Comparison of ENCODE assay signal across 1 cellular context in the genomic region with DNA sequence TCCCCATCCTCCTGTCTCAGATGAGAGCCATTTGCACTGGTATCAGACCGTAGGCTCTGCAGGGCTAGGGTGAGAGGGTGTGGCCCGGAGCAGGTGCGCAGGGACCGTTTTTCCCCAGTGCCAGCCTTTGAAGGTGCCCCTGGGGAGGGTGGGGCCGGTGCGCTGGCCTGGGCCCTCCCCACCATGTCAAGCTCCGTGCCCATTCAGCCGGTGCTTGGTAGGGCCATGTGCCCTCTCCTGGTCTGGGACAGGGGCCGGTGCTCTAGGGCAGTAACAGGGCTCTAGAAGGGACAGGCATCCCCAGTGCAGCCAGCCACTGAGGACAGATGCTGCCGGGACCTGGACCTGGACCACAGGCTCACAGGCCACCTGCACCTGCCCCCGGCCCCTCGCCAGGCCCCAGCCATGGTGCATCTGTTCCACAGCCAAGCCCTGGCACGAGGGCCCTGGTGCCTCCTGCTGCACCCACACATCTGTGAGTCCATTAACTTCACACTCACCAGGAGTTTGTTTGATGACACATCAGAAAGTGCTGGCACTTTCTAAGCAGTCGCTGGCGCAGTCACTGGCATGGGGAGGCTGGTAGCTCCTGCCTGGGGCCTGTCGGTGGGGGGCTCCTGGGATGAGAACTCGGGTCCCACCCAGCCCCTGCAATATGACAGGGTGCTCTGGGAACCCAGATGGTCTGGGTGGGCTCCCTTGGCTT.
TF ChIP-seq lines count a peak whose summit lies in the region.

No MANE protein-coding gene starts in this region.

TF ChIP-seq in H1, 55 proteins besides CTCF, POLR2A, EP300 and RAD21 (continued from another document):
- TF ChIP-seq, protein P1, sequence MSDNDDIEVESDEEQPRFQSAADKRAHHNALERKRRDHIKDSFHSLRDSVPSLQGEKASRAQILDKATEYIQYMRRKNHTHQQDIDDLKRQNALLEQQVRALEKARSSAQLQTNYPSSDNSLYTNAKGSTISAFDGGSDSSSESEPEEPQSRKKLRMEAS (IDR thresholded peaks at IDR 0.05): no peak
- TF ChIP-seq CEBPB (IDR thresholded peaks at IDR 0.05; ENCODE audit: low read depth, low read length): no peak
- no peak for TF ChIP-seq JUN (IDR thresholded peaks at IDR 0.05; ENCODE audit: low read depth, low read length)
- TF ChIP-seq EGR1 (IDR thresholded peaks at IDR 0.05; ENCODE audit: borderline replicate concordance, low read depth, low read length): no peak
- no peak for TF ChIP-seq YY1 (IDR thresholded peaks at IDR 0.05; ENCODE audit: low read depth, low read length)
- TF ChIP-seq RFX5 (IDR thresholded peaks at IDR 0.05; ENCODE audit: borderline replicate concordance, low read depth, low read length): no peak
- no peak for TF ChIP-seq SAP30 (IDR thresholded peaks at IDR 0.05; ENCODE audit: insufficient read depth, insufficient replicate concordance, low read length)
- no peak for TF ChIP-seq TEAD4 (IDR thresholded peaks at IDR 0.05; ENCODE audit: low read depth, low read length)
